Comparison of ENCODE assay signal across 8 cellular contexts in the genomic region with DNA sequence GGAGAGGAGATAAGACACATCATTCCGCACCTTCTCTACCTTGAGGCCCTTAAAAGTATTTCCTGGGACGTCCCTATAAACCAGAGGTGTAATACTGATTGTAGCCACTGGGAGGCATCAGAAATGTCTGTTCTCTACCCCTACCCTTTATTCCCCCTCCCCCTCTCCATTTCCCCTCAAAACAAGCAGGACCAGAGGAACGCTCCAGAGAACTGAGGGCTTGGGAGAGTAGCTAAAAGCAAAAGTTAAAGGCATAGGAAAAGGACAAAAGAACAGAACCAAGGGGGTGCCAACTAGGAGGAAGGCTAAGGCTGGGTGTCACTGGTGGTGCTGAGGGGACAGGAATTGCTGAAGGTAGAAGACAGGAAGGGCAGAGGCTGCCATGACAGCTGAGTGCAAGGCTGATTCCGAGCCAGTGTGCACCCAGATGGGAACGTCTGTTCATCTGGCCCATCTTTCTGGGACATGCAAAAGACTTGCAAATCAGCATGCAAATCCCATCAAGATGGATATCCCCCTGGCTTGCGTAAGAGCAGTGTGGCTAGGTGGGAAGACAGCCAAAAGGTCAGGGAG. TPM values are rescaled to one million over a fixed set of nuclear protein-coding genes. Genes with fewer than 3 reads are reported as not detected.
DNase-seq lines count a peak whose midpoint lies in the region; ATAC-seq lines count a peak whose summit lies in the region.

No MANE protein-coding gene starts in this region.

- peaks cover 23% of the 10 kb centered on the region for H3K4me1 Mint-ChIP-seq in activated naive CD4-positive, alpha-beta T cell treated with anti-CD3 and anti-CD28 coated beads for 36 hours (ENCODE audit: low read depth)
- peaks cover 23% of the 10 kb centered on the region for H3K4me1 Mint-ChIP-seq in activated CD4-positive, alpha-beta memory T cell treated with anti-CD3 and anti-CD28 coated beads, Interleukin-2, amount 10 ng/mL, durations not matched to agents 7 days and 5 days

- peaks cover 27% of the 10 kb centered on the region for H3K36me3 Mint-ChIP-seq in activated naive CD4-positive, alpha-beta T cell treated with anti-CD3 and anti-CD28 coated beads for 36 hours (ENCODE audit: low read depth)
- H3K36me3 Mint-ChIP-seq in activated CD4-positive, alpha-beta memory T cell treated with anti-CD3 and anti-CD28 coated beads, Interleukin-2, amount 10 ng/mL, durations not matched to agents 7 days and 5 days (ENCODE audit: low read depth) = peaks cover 61% of the 10 kb centered on the region

- CTCF ChIA-PET in activated naive CD4-positive, alpha-beta T cell treated with anti-CD3 and anti-CD28 coated beads for 36 hours (lab: Charles Lee) = interaction anchor here (0.7 to 3.5 kb wide), 9 partner anchors 9 to 916 kb away, joined by 3 to 27 read pairs (median 5); partner anchors contain the start of gene SPAG7
- CTCF ChIA-PET in activated CD4-positive, alpha-beta memory T cell treated with anti-CD3 and anti-CD28 coated beads, Interleukin-2, amount 10 ng/mL, durations not matched to agents 7 days and 5 days (lab: Charles Lee) = interaction anchor here (0.5 to 2.4 kb wide), 13 partner anchors 10 to 84 kb away, joined by 3 to 8 read pairs (median 4); partner anchors contain the start of genes RNF167, SLC25A11 and SPAG7

- no peaks in the 10 kb centered on the region for H3K27me3 Mint-ChIP-seq in activated naive CD4-positive, alpha-beta T cell treated with anti-CD3 and anti-CD28 coated beads for 36 hours (ENCODE audit: low read depth)
- no peaks in the 10 kb centered on the region for H3K27me3 Mint-ChIP-seq in activated CD4-positive, alpha-beta memory T cell treated with anti-CD3 and anti-CD28 coated beads, Interleukin-2, amount 10 ng/mL, durations not matched to agents 7 days and 5 days

- H3K9me3 Mint-ChIP-seq in activated naive CD4-positive, alpha-beta T cell treated with anti-CD3 and anti-CD28 coated beads for 36 hours = no peaks in the 10 kb centered on the region
- no peaks in the 10 kb centered on the region for H3K9me3 Mint-ChIP-seq in activated CD4-positive, alpha-beta memory T cell treated with anti-CD3 and anti-CD28 coated beads, Interleukin-2, amount 10 ng/mL, durations not matched to agents 7 days and 5 days

- no peak for ATAC-seq in GM19351 (IDR thresholded peaks at IDR 0.05; ENCODE audit: unreplicated experiment)

- H3K27ac Mint-ChIP-seq in activated naive CD4-positive, alpha-beta T cell treated with anti-CD3 and anti-CD28 coated beads for 36 hours = peak overlapping the region; percentile 67
- H3K27ac Mint-ChIP-seq in activated CD4-positive, alpha-beta memory T cell treated with anti-CD3 and anti-CD28 coated beads, Interleukin-2, amount 10 ng/mL, durations not matched to agents 7 days and 5 days = peak overlapping the region; percentile 60

- POLR2A ChIA-PET in activated CD4-positive, alpha-beta memory T cell treated with anti-CD3 and anti-CD28 coated beads, Interleukin-2, amount 10 ng/mL, durations not matched to agents 7 days and 5 days (lab: Charles Lee) = interaction anchor here (0.6 to 3.4 kb wide), 7 partner anchors 9 to 62 kb away, joined by 3 to 24 read pairs (median 3); partner anchors contain the start of genes PFN1 and SPAG7

- intact Hi-C loops in activated naive CD4-positive, alpha-beta T cell treated with anti-CD3 and anti-CD28 coated beads for 36 hours (cut with micrococcal nuclease) = loop anchor here (1.0 to 5.0 kb wide), 2 partner anchors 37 to 82 kb away; no protein-coding TSS in a partner anchor

- H3K4me3 Mint-ChIP-seq in activated naive CD4-positive, alpha-beta T cell treated with anti-CD3 and anti-CD28 coated beads for 36 hours = no peak overlapping the region
- H3K4me3 Mint-ChIP-seq in activated CD4-positive, alpha-beta memory T cell treated with anti-CD3 and anti-CD28 coated beads, Interleukin-2, amount 10 ng/mL, durations not matched to agents 7 days and 5 days = no peak overlapping the region

- DNase-seq in activated naive CD4-positive, alpha-beta T cell treated with anti-CD3 and anti-CD28 coated beads for 36 hours = peak; percentile 62
- DNase-seq in activated naive CD4-positive, alpha-beta T cell (lab: John Stamatoyannopoulos, UW) = no peak
- DNase-seq in NAMALWA (ENCODE audit: low spot score) (peak; percentile 69), fibroblast of peridontal ligament (ENCODE audit: extremely low read depth) (peak; percentile 63), pons (ENCODE audit: low spot score) (peak; percentile 43), T-helper 9 cell (no peak)
- DNase-seq in activated CD4-positive, alpha-beta memory T cell treated with anti-CD3 and anti-CD28 coated beads, Interleukin-2, amount 10 ng/mL, durations not matched to agents 7 days and 5 days = peak; percentile 45

RNA-seq across cellular contexts. Expression of gene CAMTA2, which starts 6.7 kb away (rescaled TPM):
- total RNA-seq in activated naive CD4-positive, alpha-beta T cell treated with anti-CD3 and anti-CD28 coated beads for 36 hours = 10 to 100 TPM; 79.1 to 79.5 TPM
- total RNA-seq in activated CD4-positive, alpha-beta memory T cell treated with anti-CD3 and anti-CD28 coated beads, Interleukin-2, amount 10 ng/mL, durations not matched to agents 7 days and 5 days = 10 to 100 TPM; 73.2 to 80.1 TPM

RNA-seq across cellular contexts. Expression of gene SPAG7, which starts 13.1 kb away (rescaled TPM):
- 10 to 100 TPM; 68.6 to 70.2 TPM for total RNA-seq in activated naive CD4-positive, alpha-beta T cell treated with anti-CD3 and anti-CD28 coated beads for 36 hours
- 10 to 100 TPM; 53.0 to 58.2 TPM for total RNA-seq in activated CD4-positive, alpha-beta memory T cell treated with anti-CD3 and anti-CD28 coated beads, Interleukin-2, amount 10 ng/mL, durations not matched to agents 7 days and 5 days

RNA-seq across cellular contexts. Expression of gene INCA1, which starts 16.6 kb away (rescaled TPM):
- total RNA-seq in activated naive CD4-positive, alpha-beta T cell treated with anti-CD3 and anti-CD28 coated beads for 36 hours = under 1 TPM; 0.21 to 0.54 TPM
- total RNA-seq in activated CD4-positive, alpha-beta memory T cell treated with anti-CD3 and anti-CD28 coated beads, Interleukin-2, amount 10 ng/mL, durations not matched to agents 7 days and 5 days = under 1 TPM in 1 of 2 experiments, not detected in 1; 0.25 TPM

RNA-seq across cellular contexts. Expression of gene KIF1C, which starts 17.0 kb away (rescaled TPM):
- total RNA-seq in activated naive CD4-positive, alpha-beta T cell treated with anti-CD3 and anti-CD28 coated beads for 36 hours = 10 to 100 TPM; 30.5 to 31.1 TPM
- 10 to 100 TPM; 37.4 to 38.5 TPM for total RNA-seq in activated CD4-positive, alpha-beta memory T cell treated with anti-CD3 and anti-CD28 coated beads, Interleukin-2, amount 10 ng/mL, durations not matched to agents 7 days and 5 days

RNA-seq across cellular contexts. Expression of gene ENO3, which starts 29.8 kb away (rescaled TPM):
- 10 to 100 TPM; 26.7 to 28.9 TPM for total RNA-seq in activated naive CD4-positive, alpha-beta T cell treated with anti-CD3 and anti-CD28 coated beads for 36 hours
- total RNA-seq in activated CD4-positive, alpha-beta memory T cell treated with anti-CD3 and anti-CD28 coated beads, Interleukin-2, amount 10 ng/mL, durations not matched to agents 7 days and 5 days = 10 to 100 TPM; 26.8 to 33.0 TPM

Comparison
In these comparisons a context has a peak if more than half of its experiments do, and no peak if none do; other contexts are left out.
1. DNase-seq: peak in activated naive CD4-positive, alpha-beta T cell treated with anti-CD3 and anti-CD28 coated beads for 36 hours (single experiment), NAMALWA (single experiment), activated CD4-positive, alpha-beta memory T cell treated with anti-CD3 and anti-CD28 coated beads, Interleukin-2, amount 10 ng/mL, durations not matched to agents 7 days and 5 days (single experiment), fibroblast of peridontal ligament (single experiment) and pons (single experiment); none in activated naive CD4-positive, alpha-beta T cell (0 of 4) and T-helper 9 cell (single experiment).